Comparison of ENCODE assay signal across 8 cellular contexts in the genomic region with DNA sequence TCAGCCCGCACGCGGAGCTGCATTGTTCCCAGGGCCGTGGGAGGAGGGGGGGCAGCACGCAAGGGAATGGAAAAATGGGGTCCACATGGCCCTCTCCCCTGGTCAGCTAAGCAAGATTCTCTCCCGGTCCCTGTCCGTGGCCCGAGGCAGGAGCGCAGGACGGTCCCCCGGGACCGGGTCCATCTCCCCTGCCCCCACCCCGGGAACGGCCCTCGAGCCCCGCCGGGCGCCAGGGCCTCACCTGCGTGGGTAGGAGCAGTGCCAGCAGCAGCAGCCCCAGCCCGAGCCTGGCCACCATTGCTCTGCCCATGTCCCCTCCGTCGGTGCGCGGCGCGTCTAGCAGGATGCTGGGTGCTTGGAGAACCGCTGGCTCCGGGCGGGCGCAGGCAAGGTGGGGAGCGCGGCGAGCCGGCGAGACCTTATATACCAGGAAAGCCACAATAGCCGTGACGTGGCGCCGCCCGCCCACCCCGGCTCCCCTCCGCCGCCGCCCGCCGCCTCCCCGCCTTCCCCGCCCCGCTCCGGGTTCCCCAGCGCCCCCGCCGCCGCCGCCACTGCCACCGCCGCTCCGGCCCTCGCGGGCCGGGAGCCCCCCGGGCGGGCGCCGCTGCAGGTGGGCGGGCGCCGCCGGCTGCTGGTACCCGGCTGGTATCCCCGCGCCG. TPM values are rescaled to one million over a fixed set of nuclear protein-coding genes. Genes with fewer than 3 reads are reported as not detected.
DNase-seq lines count a peak whose midpoint lies in the region; ATAC-seq and TF ChIP-seq lines count a peak whose summit lies in the region.

A gene with protein sequence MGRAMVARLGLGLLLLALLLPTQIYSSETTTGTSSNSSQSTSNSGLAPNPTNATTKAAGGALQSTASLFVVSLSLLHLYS (minus strand): TSS at position 393 of the 662 bp plus-strand sequence. CDS start 83 bp downstream, at position 310.

- peaks cover 12 to 16% of the 10 kb centered on the region in 2 donors for H3K4me1 Mint-ChIP-seq in effector memory CD8-positive, alpha-beta T cell (ENCODE audit: low read depth in 2 of 2)

- no peak within 1 kb of the TSS for H2BK5ac ChIP-seq in IMR-90 (ENCODE audit: low read depth, low read length, poor library complexity, severe bottlenecking)

- no peak within 1 kb of the TSS for H4K5ac ChIP-seq in IMR-90 (ENCODE audit: low read depth, low read length)

- no peak within 1 kb of the TSS for H3K23ac ChIP-seq in IMR-90 (ENCODE audit: low read depth, low read length)

- BruUV-seq in IMR-90 (replicated peaks; lab: Mats Ljungman, UMichigan): no TSS peak

- POLR2A ChIA-PET in BJ (lab: Charles Lee): no interaction called here
- POLR2A ChIA-PET in IMR-90 (lab: Charles Lee; ENCODE audit: unreplicated experiment): no interaction called here

- H3K4me2 ChIP-seq in IMR-90 (ENCODE audit: low read depth, low read length): peak within 1 kb of the TSS; percentile 86
- peak within 1 kb of the TSS; percentile 92 for H3K4me2 ChIP-seq in SU-DHL-6 (ENCODE audit: low read depth, low read length, poor library complexity, severe bottlenecking)

- H3K9me1 ChIP-seq in IMR-90 (ENCODE audit: insufficient read depth, low read length): no peaks in the 10 kb centered on the region

- H2AK5ac ChIP-seq in IMR-90 (ENCODE audit: low read depth, low read length): no peak within 1 kb of the TSS

- H2BK15ac ChIP-seq in IMR-90 (ENCODE audit: low read depth, low read length): no peak within 1 kb of the TSS

- H3K56ac ChIP-seq in IMR-90 (ENCODE audit: extremely low read depth, insufficient read depth, low read length): no peak within 1 kb of the TSS

- no peak for DNase-seq in BJ (ENCODE audit: low read depth)
- no peak for DNase-seq in IMR-90
- no peak for DNase-seq in effector memory CD8-positive, alpha-beta T cell
- DNase-seq in ureter (ENCODE audit: low spot score): peak; percentile 69
- no peak for DNase-seq in C1 segment of cervical spinal cord (lab: John Stamatoyannopoulos, UW)

- peaks cover 57 to 68% of the 10 kb centered on the region in 2 donors for H3K27me3 Mint-ChIP-seq in effector memory CD8-positive, alpha-beta T cell

- no peak within 1 kb of the TSS for H3K14ac ChIP-seq in IMR-90 (replicated peaks; ENCODE audit: low read depth, low read length)

- H3K4me1 ChIP-seq in IMR-90 (ENCODE audit: control insufficient read depth, insufficient read depth, low read length) (no peaks in the 10 kb centered on the region), muscle layer of duodenum (ENCODE audit: control insufficient read depth in 1 of 2, insufficient read depth in 2 of 2, low read length in 2 of 2) (peaks cover 0 to 18% of the 10 kb centered on the region in 2 donors)

- H3K79me2 ChIP-seq in SU-DHL-6 (ENCODE audit: insufficient read depth, low read length): peaks cover 30% of the 10 kb centered on the region

- intact Hi-C loops in IMR-90 (cut with micrococcal nuclease): no loop called here

- TF ChIP-seq CTCF in BJ (IDR thresholded peaks at IDR 0.05; ENCODE audit: insufficient read depth, low read depth, low read length) (no peak), IMR-90 (conservative IDR thresholded peaks at IDR 0.05; ENCODE audit: low read depth, low read length) (no peak), SU-DHL-6 (IDR thresholded peaks at IDR 0.05; ENCODE audit: insufficient read depth, low read length, poor library complexity, severe bottlenecking) (no peak)

- in situ Hi-C loops in IMR-90 (cut with MboI; ENCODE audit: low sequenced_read_pairs): no loop called here

- WGBS in IMR-90 (ENCODE audit: extremely low coverage in 2 of 2, insufficient read length in 1 of 2), 2 experiments: 0% methylated on average over 9 of the region's 73 CpGs; no CpG with 5 or more reads in 1 of the 2 experiments

- peaks cover 18% of the 10 kb centered on the region; the same call in 1 of the 2 replicates for H3F3A ChIP-seq in SU-DHL-6 (ENCODE audit: insufficient read depth)

- H4K20me1 ChIP-seq in IMR-90 (ENCODE audit: insufficient read depth, low read length): no peaks in the 10 kb centered on the region
- H4K20me1 ChIP-seq in SU-DHL-6 (ENCODE audit: low read depth, low read length): peaks cover 17% of the 10 kb centered on the region

- H3K27ac Mint-ChIP-seq in effector memory CD8-positive, alpha-beta T cell: no peak within 1 kb of the TSS

- dilution Hi-C loops in IMR-90 (cut with HindIII; ENCODE audit: low sequenced_read_pairs, unreplicated experiment): loop anchor here (25.0 kb wide), 1 partner anchor 512 kb away; no protein-coding TSS in a partner anchor

- H3K27me3 ChIP-seq in BJ (ENCODE audit: control insufficient read depth, insufficient read depth, low read length): peaks cover 30% of the 10 kb centered on the region
- peaks cover 53% of the 10 kb centered on the region for H3K27me3 ChIP-seq in IMR-90 (ENCODE audit: control insufficient read depth, insufficient read depth, low read length)
- H3K27me3 ChIP-seq in SU-DHL-6 (ENCODE audit: low read length): no peaks in the 10 kb centered on the region
- peaks cover 21% of the 10 kb centered on the region for H3K27me3 ChIP-seq in muscle layer of duodenum (ENCODE audit: low read depth, low read length)

- peak within 1 kb of the TSS; percentile 76 for H2AFZ ChIP-seq in IMR-90 (replicated peaks; ENCODE audit: low read length, poor library complexity)
- H2AFZ ChIP-seq in SU-DHL-6 (ENCODE audit: low read depth, low read length, severe bottlenecking): peak within 1 kb of the TSS; percentile 80

- CTCF ChIA-PET in BJ (lab: Yijun Ruan, JAX): no interaction called here
- CTCF ChIA-PET in IMR-90 (lab: Yijun Ruan, JAX): interaction anchor here (0.6 kb wide), 1 partner anchor 155 kb away, joined by 3 read pairs; no protein-coding TSS in a partner anchor

- no peak within 1 kb of the TSS for H2AK9ac ChIP-seq in IMR-90 (replicated peaks; ENCODE audit: low read depth, low read length, poor library complexity)

- H3K9me2 ChIP-seq in SU-DHL-6 (replicated peaks; ENCODE audit: insufficient read depth, low read length): no peaks in the 10 kb centered on the region

- no peak within 1 kb of the TSS for H2BK120ac ChIP-seq in IMR-90 (ENCODE audit: low read depth, low read length)

- peak within 1 kb of the TSS; percentile 64 to 77 for H3K4me3 Mint-ChIP-seq in effector memory CD8-positive, alpha-beta T cell

- peak within 1 kb of the TSS; percentile 36 for H3K4me3 ChIP-seq in BJ (ENCODE audit: low read depth, low read length)
- H3K4me3 ChIP-seq in IMR-90 (ENCODE audit: insufficient read depth, low read depth, low read length): peak within 1 kb of the TSS; percentile 45
- H3K4me3 ChIP-seq in SU-DHL-6 (ENCODE audit: insufficient read depth, low read length, poor library complexity, severe bottlenecking): peak within 1 kb of the TSS; percentile 97
- peak within 1 kb of the TSS; percentile 59 to 81 for H3K4me3 ChIP-seq in muscle layer of duodenum (ENCODE audit: low read depth in 1 of 2, low read length in 2 of 2)

- no peak within 1 kb of the TSS for H3K9ac ChIP-seq in IMR-90 (ENCODE audit: low read depth, low read length)
- H3K9ac ChIP-seq in SU-DHL-6 (ENCODE audit: low read length): peak within 1 kb of the TSS; percentile 90

- H4K91ac ChIP-seq in IMR-90 (ENCODE audit: insufficient read depth, low read depth, low read length): no peak within 1 kb of the TSS

- no peaks in the 10 kb centered on the region for H3K36me3 ChIP-seq in BJ (ENCODE audit: control insufficient read depth, insufficient read depth, low read length)
- H3K36me3 ChIP-seq in IMR-90 (ENCODE audit: control insufficient read depth, insufficient read depth, low read length): no peaks in the 10 kb centered on the region
- H3K36me3 ChIP-seq in SU-DHL-6 (ENCODE audit: low read length): peaks cover 6% of the 10 kb centered on the region; the same call in 1 of the 2 replicates
- H3K36me3 ChIP-seq in muscle layer of duodenum (ENCODE audit: control insufficient read depth in 1 of 2, insufficient read depth in 2 of 2, low read length in 2 of 2): no peaks in the 10 kb centered on the region

- no peak for TF ChIP-seq RAD21 in IMR-90 (IDR thresholded peaks at IDR 0.05; ENCODE audit: low read length)

- H3K18ac ChIP-seq in IMR-90 (ENCODE audit: low read depth, low read length): no peak within 1 kb of the TSS

- peaks cover 4% of the 10 kb centered on the region for H3K36me3 Mint-ChIP-seq in effector memory CD8-positive, alpha-beta T cell (ENCODE audit: insufficient read depth)

- H3K9me3 ChIP-seq in IMR-90 (ENCODE audit: control insufficient read depth, insufficient read depth, low read length): no peaks in the 10 kb centered on the region; the same call in 1 of the 2 replicates
- no peaks in the 10 kb centered on the region for H3K9me3 ChIP-seq in SU-DHL-6 (ENCODE audit: insufficient read depth, low read length)
- H3K9me3 ChIP-seq in muscle layer of duodenum (ENCODE audit: control insufficient read depth in 1 of 2, low read length in 2 of 2): no peaks in the 10 kb centered on the region

- H4K8ac ChIP-seq in IMR-90 (ENCODE audit: low read depth in 2 of 2, low read length in 2 of 2): no peak within 1 kb of the TSS

- TF ChIP-seq POLR2A in IMR-90 (IDR thresholded peaks at IDR 0.05; ENCODE audit: low read depth, low read length): no peak

- ATAC-seq in GM19324 (IDR thresholded peaks at IDR 0.05; ENCODE audit: low FRiP score, unreplicated experiment) (peak; percentile 8), IMR-90 (ENCODE audit: low read depth) (no peak)
- peak; percentile 31 for ATAC-seq in effector memory CD8-positive, alpha-beta T cell (replicated peaks)

- H3K27ac ChIP-seq in IMR-90 (ENCODE audit: insufficient read depth, low read length) (no peak within 1 kb of the TSS), SU-DHL-6 (ENCODE audit: low read depth, low read length) (peak within 1 kb of the TSS; percentile 83), muscle layer of duodenum (ENCODE audit: low read length) (peak within 1 kb of the TSS; percentile 67)

- no peak within 1 kb of the TSS for H2BK20ac ChIP-seq in IMR-90 (ENCODE audit: low read depth, low read length)

- H3K9me3 Mint-ChIP-seq in effector memory CD8-positive, alpha-beta T cell: no peaks in the 10 kb centered on the region

- no peaks in the 10 kb centered on the region for H3K79me1 ChIP-seq in IMR-90 (ENCODE audit: low read depth in 1 of 2, low read length in 2 of 2)

- H3K4ac ChIP-seq in IMR-90 (ENCODE audit: low read depth, low read length): no peak within 1 kb of the TSS

TF ChIP-seq in IMR-90, 13 proteins besides CTCF, POLR2A, EP300 and RAD21 (continues in another document):
- no peak for TF ChIP-seq SMC3 (IDR thresholded peaks at IDR 0.05; ENCODE audit: low read depth, low read length)

RNA-seq across cellular contexts. Expression of the gene that starts here (rescaled TPM):
- polyA plus RNA-seq in BJ (2011; rRNA removed): 0.05 and 0.07 TPM in 2 replicates
- polyA minus RNA-seq in BJ (2011; rRNA and poly(A)+ RNA removed): 0.41 TPM in 1 of 2 replicates, not detected in the other
- total RNA-seq in IMR-90 (2012; rRNA removed): 0.18 and 0.28 TPM in 2 replicates
- polyA plus RNA-seq in IMR-90 (2012; rRNA removed): 0.07 and 0.09 TPM in 2 replicates
- 0.05 and 0.13 TPM in 2 replicates for polyA plus RNA-seq in IMR-90 (2012; cell fraction: cytosol; rRNA removed)
- polyA plus RNA-seq in IMR-90 (2012; cell fraction: nucleus; rRNA removed; ENCODE audit: low replicate concordance): 0.15 TPM in 1 of 2 replicates, not detected in the other
- total RNA-seq in ureter: 253 TPM

Comparison
In these comparisons a context has a peak if more than half of its experiments do, and no peak if none do; other contexts are left out.
1. RNA of the gene that starts here (total RNA-seq): 253 TPM in ureter (single experiment); 0.18 to 0.28 TPM in IMR-90; every median in the first group is over 100 times any median in the second.
2. H3K4me3 ChIP-seq: peak in every context shown above with its lines; median percentile 97 in SU-DHL-6; 70 in muscle layer of duodenum; 45 in IMR-90; 36 in BJ.